ENCODE assay signal across 8 cellular contexts in genomic region chr11:76768091-76769047, GRCh38. TPM values are rescaled to one million over a fixed set of nuclear protein-coding genes. Genes with fewer than 3 reads are reported as not detected.
DNase-seq lines count a peak whose midpoint lies in the region; ATAC-seq, FAIRE-seq and TF ChIP-seq lines count a peak whose summit lies in the region.

No MANE protein-coding gene starts in this region.

- H3K27ac ChIP-seq in H9 (ENCODE audit: insufficient read length, low read depth, low read length) (no peak overlapping the region), GM12878 (ENCODE audit: control insufficient read depth, insufficient read depth) (no peak overlapping the region)

- no peak overlapping the region for H2AK5ac ChIP-seq in H9 (ENCODE audit: insufficient read length, low read length)

- H4K20me1 ChIP-seq in H9 (ENCODE audit: control insufficient read depth, insufficient read depth, insufficient read length) (no peaks in the 10 kb centered on the region), GM12878 (ENCODE audit: control insufficient read depth, insufficient read depth) (no peaks in the 10 kb centered on the region)

- H3K4me1 Mint-ChIP-seq in H9: peaks cover 59 to 71% of the 10 kb centered on the region in 2 experiments

- no peak for TF ChIP-seq EP300 in GM12878 (IDR thresholded peaks at IDR 0.05; ENCODE audit: borderline replicate concordance in 1 of 2, control insufficient read depth in 1 of 2, low read depth in 2 of 2, low read length in 2 of 2)

- CTCF ChIA-PET in GM12878 (lab: Yijun Ruan, JAX): no interaction called here

- no peak overlapping the region; a peak in 1 of 5 replicates for H3K4me3 Mint-ChIP-seq in H9

- peak; percentile 60 for ATAC-seq in GM12878
- no peak for ATAC-seq in GM19035 (IDR thresholded peaks at IDR 0.05; ENCODE audit: unreplicated experiment)

- TF ChIP-seq CTCF in H9 (conservative IDR thresholded peaks at IDR 0.05): no peak
- no peak for TF ChIP-seq CTCF in GM12878 (IDR thresholded peaks at IDR 0.05 in 2 of 3, conservative IDR thresholded peaks at IDR 0.05 in 1 of 3; ENCODE audit: control insufficient read depth in 2 of 3, extremely low read depth in 1 of 3, insufficient read depth in 1 of 3, low read depth in 3 of 3, low read length in 3 of 3)

- no peak for TF ChIP-seq POLR2A in GM12878 (IDR thresholded peaks at IDR 0.05; ENCODE audit: low read depth, low read length)

- H2AFZ ChIP-seq in H9 (ENCODE audit: low read length): no peak overlapping the region
- peak overlapping the region; percentile 58 for H2AFZ ChIP-seq in GM12878 (ENCODE audit: control insufficient read depth, low read depth, low read length)

- no peak overlapping the region for H4K8ac ChIP-seq in H9 (replicated peaks; ENCODE audit: insufficient read length, low read depth, low read length)

- H3K4me2 ChIP-seq in H9 (ENCODE audit: insufficient read depth, insufficient read length, low read length) (no peak overlapping the region), GM12878 (ENCODE audit: control insufficient read depth, insufficient read depth) (peak overlapping the region; percentile 59; the same call in 1 of the 2 replicates)

- no peak overlapping the region for H3K23ac ChIP-seq in H9 (ENCODE audit: insufficient read length, low read depth, low read length)

- H3K79me2 ChIP-seq in H9 (ENCODE audit: insufficient read depth, low read length) (no peaks in the 10 kb centered on the region), GM12878 (ENCODE audit: control insufficient read depth, insufficient read depth, low read length) (no peaks in the 10 kb centered on the region)

- H3K27me3 Mint-ChIP-seq in H9 (ENCODE audit: low read depth): peaks cover 19% of the 10 kb centered on the region

- H3K9ac ChIP-seq in H9 (ENCODE audit: extremely low read depth, insufficient read length, low read length): no peak overlapping the region
- no peak overlapping the region for H3K9ac ChIP-seq in GM12878 (ENCODE audit: control insufficient read depth, insufficient read depth, low read length)

- 0 out of 2 replicates have a peak overlapping the region, but pooled peaks have one; percentile 14 for H3K14ac ChIP-seq in H9 (ENCODE audit: insufficient read depth, low read length)

- H4K91ac ChIP-seq in H9 (ENCODE audit: insufficient read length, low read depth, low read length): no peak overlapping the region

- H2BK120ac ChIP-seq in H9 (ENCODE audit: low read depth, low read length, poor library complexity, severe bottlenecking): no peak overlapping the region

- H3K18ac ChIP-seq in H9 (ENCODE audit: insufficient read length, low read depth, low read length): no peak overlapping the region

- H2BK20ac ChIP-seq in H9 (ENCODE audit: low read depth, low read length, poor library complexity, severe bottlenecking): no peak overlapping the region

- BruUV-seq in GM12878 (replicated peaks; lab: Mats Ljungman, UMichigan): no TSS peak

- in situ Hi-C loops in GM12878 (cut with MboI): no loop called here

- no peaks in the 10 kb centered on the region for H3K36me3 Mint-ChIP-seq in H9 (ENCODE audit: insufficient read depth in 1 of 3, low read depth in 3 of 3)

- H3K36me3 ChIP-seq in GM12878 (ENCODE audit: control insufficient read depth in 2 of 2, insufficient read depth in 2 of 2, low read length in 1 of 2): no peaks in the 10 kb centered on the region

- intact Hi-C loops in GM12878 (cut with micrococcal nuclease; ENCODE audit: unreplicated experiment): no loop called here

- no peak overlapping the region for H3K56ac ChIP-seq in H9 (ENCODE audit: insufficient read length, low read depth, low read length)

- no peaks in the 10 kb centered on the region for H3K9me3 ChIP-seq in H9 (ENCODE audit: control insufficient read depth, low read depth, low read length)
- no peaks in the 10 kb centered on the region for H3K9me3 ChIP-seq in GM12878 (replicated peaks; ENCODE audit: control insufficient read depth, insufficient read depth, low read length)

- POLR2A ChIA-PET in GM12878 (lab: Charles Lee): no interaction called here

- SMC1A ChIA-PET in GM12878 (lab: Charles Lee; ENCODE audit: uncharacterized antibody, unreplicated experiment): no interaction called here

- no peaks in the 10 kb centered on the region for H3K9me3 Mint-ChIP-seq in H9

- no peak overlapping the region for H2BK12ac ChIP-seq in H9 (ENCODE audit: insufficient read length, low read depth, low read length)

- no peak overlapping the region for H2BK15ac ChIP-seq in H9 (ENCODE audit: low read depth, low read length)

- no peaks in the 10 kb centered on the region for H3K79me1 ChIP-seq in H9 (ENCODE audit: insufficient read depth, low read depth, low read length, poor library complexity, severe bottlenecking)

- no peaks in the 10 kb centered on the region for H3K27me3 ChIP-seq in H9 (ENCODE audit: insufficient read depth, low read length)
- H3K27me3 ChIP-seq in GM12878 (replicated peaks in 1 of 2; ENCODE audit: control insufficient read depth in 2 of 2, insufficient read depth in 2 of 2, low read length in 1 of 2): no peaks in the 10 kb centered on the region; a peak in 3 of 4 replicates

- H3K27ac Mint-ChIP-seq in H9: peak overlapping the region in 2 of 3 experiments; percentile 23 to 71; a peak in 3 of 7 replicates

- H3K4me1 ChIP-seq in H9 (ENCODE audit: insufficient read depth, low read length) (peaks cover 2% of the 10 kb centered on the region), GM12878 (ENCODE audit: control insufficient read depth, insufficient read depth, low read length) (peaks cover 7% of the 10 kb centered on the region)

- H3K4me3 ChIP-seq in GM12878: no peak overlapping the region

- H2BK5ac ChIP-seq in H9 (ENCODE audit: insufficient read length, low read length): no peak overlapping the region

- no peak for TF ChIP-seq RAD21 in GM12878 (IDR thresholded peaks at IDR 0.05; ENCODE audit: insufficient read depth, low read depth, low read length)

- H3T11ph ChIP-seq in H9 (ENCODE audit: low read length): no peak overlapping the region

- no peak overlapping the region for H4K5ac ChIP-seq in H9 (ENCODE audit: insufficient read length, low read depth, low read length)

- no peak overlapping the region for H3K4ac ChIP-seq in H9 (ENCODE audit: low read depth, low read length)

- H3K23me2 ChIP-seq in H9 (ENCODE audit: insufficient read length, low read depth, low read length, poor library complexity, severe bottlenecking): no peaks in the 10 kb centered on the region

- RAD21 ChIA-PET in GM12878 (lab: Charles Lee; ENCODE audit: unreplicated experiment): no interaction called here

- DNase-seq in H9 (no peak), NCI-H69 (lab: John Stamatoyannopoulos, UW) (peak; percentile 83), GM12878 (ENCODE audit: low read depth, low spot score) (no peak), medulla oblongata (ENCODE audit: extremely low spot score) (peak; percentile 68), hepatic stellate cell (ENCODE audit: low spot score) (no peak), SW 1271 (lab: John Stamatoyannopoulos, UW) (no peak), kidney tubule cell (ENCODE audit: low spot score) (no peak)

- WGBS in H9 (ENCODE audit: extremely low coverage, insufficient read length, low lambda C conversion rate): no CpG with 5 or more reads among the region's 9 CpGs
- WGBS in GM12878 (ENCODE audit: insufficient coverage, insufficient replicate concordance, low lambda C conversion rate, missing lambda C conversion rate): 8% methylated on average over 9 of the region's 9 CpGs

- FAIRE-seq in GM12878 (lab: Jason Lieb, UNC): no peak

TF ChIP-seq in GM12878, 131 proteins besides CTCF, POLR2A, EP300 and RAD21:
- TF ChIP-seq, protein P1, sequence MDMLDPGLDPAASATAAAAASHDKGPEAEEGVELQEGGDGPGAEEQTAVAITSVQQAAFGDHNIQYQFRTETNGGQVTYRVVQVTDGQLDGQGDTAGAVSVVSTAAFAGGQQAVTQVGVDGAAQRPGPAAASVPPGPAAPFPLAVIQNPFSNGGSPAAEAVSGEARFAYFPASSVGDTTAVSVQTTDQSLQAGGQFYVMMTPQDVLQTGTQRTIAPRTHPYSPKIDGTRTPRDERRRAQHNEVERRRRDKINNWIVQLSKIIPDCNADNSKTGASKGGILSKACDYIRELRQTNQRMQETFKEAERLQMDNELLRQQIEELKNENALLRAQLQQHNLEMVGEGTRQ (IDR thresholded peaks at IDR 0.05; ENCODE audit: borderline replicate concordance, low read depth, low read length): no peak
- TF ChIP-seq NFYA (IDR thresholded peaks at IDR 0.05; ENCODE audit: borderline replicate concordance, low read depth, low read length): no peak
- no peak for TF ChIP-seq TCF3 (IDR thresholded peaks at IDR 0.05; ENCODE audit: borderline replicate concordance, insufficient read depth, low read depth, low read length)
- no peak for TF ChIP-seq POLR2AphosphoS5 (IDR thresholded peaks at IDR 0.05; ENCODE audit: low read length)
- no peak for TF ChIP-seq CEBPB (IDR thresholded peaks at IDR 0.05; ENCODE audit: borderline replicate concordance in 1 of 2, low read depth in 2 of 2, low read length in 2 of 2)
- no peak for TF ChIP-seq ESRRA (IDR thresholded peaks at IDR 0.05; ENCODE audit: low read length)
- no peak for TF ChIP-seq MTA2 (IDR thresholded peaks at IDR 0.05; ENCODE audit: low read depth)
- no peak for TF ChIP-seq RELA (IDR thresholded peaks at IDR 0.05; ENCODE audit: borderline replicate concordance, partially characterized antibody)
- no peak for TF ChIP-seq STAT3 (IDR thresholded peaks at IDR 0.05; ENCODE audit: low read depth, low read length)
- no peak for TF ChIP-seq EZH2 (IDR thresholded peaks at IDR 0.05; ENCODE audit: borderline replicate concordance, control insufficient read depth, low read depth, low read length)
- TF ChIP-seq ZNF217 (IDR thresholded peaks at IDR 0.05): no peak
- no peak for TF ChIP-seq JUNB (IDR thresholded peaks at IDR 0.05)
TF ChIP-seq in GM12878: peak in this region for 0.

RNA-seq across cellular contexts. Expression of gene TSKU, which starts 14.8 kb away (rescaled TPM):
- total RNA-seq in H9 (2021): 25.4 and 27.4 TPM in 2 replicates
- total RNA-seq in GM12878 (2013; cell fraction: nucleolus; rRNA removed): 0.40 and 0.49 TPM in 2 replicates
- total RNA-seq in GM12878 (2014; rRNA removed): 1.0 and 1.1 TPM in 2 replicates
- total RNA-seq in GM12878 (2014; rRNA removed; fragmentation: Illumina TruSeq; extraction: Trizol): 0.41 and 0.67 TPM in 2 replicates
- 1.2 and 1.5 TPM in 2 replicates for total RNA-seq in GM12878 (2021)
- not detected for polyA plus RNA-seq in GM12878 (2011; ENCODE audit: low read depth)
- polyA plus RNA-seq in GM12878 (2011; rRNA removed): 0.01 and 0.04 TPM in 2 replicates
- 0.08 and 0.18 TPM in 2 replicates for polyA plus RNA-seq in GM12878 (2011; cell fraction: cytosol; rRNA removed)
- 0.03 and 0.10 TPM in 2 replicates for polyA plus RNA-seq in GM12878 (2011; cell fraction: nucleus; rRNA removed)
- 0.30 and 0.72 TPM in 2 replicates for polyA plus RNA-seq in GM12878 (2012)
- polyA plus RNA-seq in GM12878 (2014; fragmentation: Illumina TruSeq; extraction: Trizol): 0.25 and 0.57 TPM in 2 replicates
- polyA plus RNA-seq in GM12878 (2014; fragmentation: Nextera tagmentation; extraction: Ambion mirVana): under 1 TPM; 0.13 to 0.16 TPM
- 1.4 and 1.6 TPM in 2 replicates for polyA plus RNA-seq in GM12878 (2014; rRNA removed)
- under 1 TPM; 0.21 to 0.71 TPM for polyA plus RNA-seq in GM12878 (2016; fragmentation: Nextera tagmentation; extraction: Ambion mirVana)
- not detected in 2 replicates for polyA minus RNA-seq in GM12878 (2011; rRNA and poly(A)+ RNA removed)
- polyA minus RNA-seq in GM12878 (2011; cell fraction: cytosol; rRNA and poly(A)+ RNA removed): 1.6 and 2.0 TPM in 2 replicates
- polyA minus RNA-seq in GM12878 (2011; cell fraction: nucleus; rRNA and poly(A)+ RNA removed): 0.38 TPM in 1 of 2 replicates, not detected in the other

Comparison
In these comparisons a context has a peak if more than half of its experiments do, and no peak if none do; other contexts are left out.
1. DNase-seq: peak in NCI-H69 (single experiment) and medulla oblongata (single experiment); none in H9 (single experiment), GM12878 (single experiment), hepatic stellate cell (single experiment), SW 1271 (0 of 2) and kidney tubule cell (single experiment).
2. RNA of gene TSKU, which starts 14.8 kb away (total RNA-seq): 25.4 to 27.4 TPM in H9; 0.40 to 1.5 TPM in GM12878; every median in the first group is over 10 times any median in the second.